ENCODE assay signal across 15 cellular contexts in genomic region chr11:82216927-82217570, GRCh38.
DNase-seq lines count a peak whose midpoint lies in the region; ATAC-seq, FAIRE-seq and TF ChIP-seq lines count a peak whose summit lies in the region.
"Had no signal": no experiment of that assay in that cellular context is flagged by ENCODE, and none has a peak within 500 bp of the region (broad histone marks: within the 10 kb centered on the region; RNA-seq: fewer than 3 reads in every experiment).

No MANE protein-coding gene starts in this region.

- no peak overlapping the region for H3K23ac ChIP-seq in H1 (ENCODE audit: insufficient read length)

- H3K27me3 ChIP-seq in HUES64 (ENCODE audit: insufficient read depth, low read length) (no peaks in the 10 kb centered on the region), H1 (replicated peaks in 1 of 4; ENCODE audit: control insufficient read depth in 3 of 4, extremely low read depth in 1 of 4, insufficient read depth in 3 of 4, low read length in 3 of 4) (no peaks in the 10 kb centered on the region), right atrium auricular region (no peaks in the 10 kb centered on the region)
- H3K27me3 ChIP-seq: BLaER1 treated with 17β-estradiol and CSF1 and Interleukin-3, amounts not matched to agents 10 nM and 100 nM had no signal

- H3K4me1 ChIP-seq in HUES64 (ENCODE audit: insufficient read depth, low read length) (peaks cover 18% of the 10 kb centered on the region), H1 (replicated peaks in 1 of 4; ENCODE audit: control insufficient read depth in 3 of 4, insufficient read depth in 4 of 4, low read length in 3 of 4) (peaks cover 1 to 5% (median 2%) of the 10 kb centered on the region in 4 experiments; a peak in 3 of 7 replicates), right atrium auricular region (no peaks in the 10 kb centered on the region)
- H3K4me1 ChIP-seq: BLaER1 treated with 17β-estradiol and CSF1 and Interleukin-3, amounts not matched to agents 10 nM and 100 nM had no signal

- no peak overlapping the region for H2BK15ac ChIP-seq in H1 (ENCODE audit: low read length)

- TF ChIP-seq POLR2A in H1 (IDR thresholded peaks at IDR 0.05; ENCODE audit: control extremely low read depth in 1 of 2, low read depth in 2 of 2, low read length in 2 of 2) = no peak

- peak; percentile 71 for ATAC-seq in left lobe of liver
- no peak for ATAC-seq in GM19397 (IDR thresholded peaks at IDR 0.05; ENCODE audit: unreplicated experiment)

- DNase-seq in NCI-H510A treated with DMSO at 0.1 percent for 48 hours (lab: John Stamatoyannopoulos, UW) (peak; percentile 27), NCI-H510A (lab: John Stamatoyannopoulos, UW) (no peak), H1 (ENCODE audit: low read depth in 1 of 2, low spot score in 2 of 2) (no peak), left lobe of liver (ENCODE audit: low spot score) (no peak), right atrium auricular region (ENCODE audit: low spot score) (no peak), NCI-H1436 (lab: John Stamatoyannopoulos, UW) (no peak)
- DNase-seq: 8988T; AML-193; CD4-positive, CD25-positive, alpha-beta regulatory T cell; DMS79; H7 had no signal

- H4K20me1 ChIP-seq in H1 (replicated peaks in 1 of 2; ENCODE audit: control insufficient read depth in 1 of 2, insufficient read depth in 2 of 2, low read length in 2 of 2) = no peaks in the 10 kb centered on the region
- H4K20me1 ChIP-seq: BLaER1 treated with 17β-estradiol and CSF1 and Interleukin-3, amounts not matched to agents 10 nM and 100 nM had no signal

- no peaks in the 10 kb centered on the region for H3K23me2 ChIP-seq in H1 (ENCODE audit: low read depth, low read length)

- no peak for FAIRE-seq in H1 (lab: Jason Lieb, UNC)
- FAIRE-seq: GM12891 had no signal

- no peak overlapping the region for H3K18ac ChIP-seq in H1 (ENCODE audit: extremely low read depth, low read length)

- TF ChIP-seq CTCF in H1 (IDR thresholded peaks at IDR 0.05; ENCODE audit: control extremely low read depth in 1 of 3, insufficient read depth in 1 of 3, low read depth in 1 of 3, low read length in 3 of 3) (no peak), right atrium auricular region (IDR thresholded peaks at IDR 0.05) (no peak)

- H2AFZ ChIP-seq in H1 (ENCODE audit: low read length) = no peak overlapping the region

- H4K8ac ChIP-seq in H1 (ENCODE audit: extremely low read depth, insufficient read depth, low read length) = no peak overlapping the region

- POLR2A ChIA-PET in H1 (lab: Charles Lee; ENCODE audit: partially characterized antibody) = no interaction called here

- 0 out of 2 replicates have a peak overlapping the region, but pooled peaks have one; percentile 25 for H2BK20ac ChIP-seq in H1 (ENCODE audit: low read length)

- peak overlapping the region; percentile 13 to 38; a peak in 2 of 4 replicates for H3K4me2 ChIP-seq in H1 (ENCODE audit: insufficient read depth in 1 of 2, low read depth in 2 of 2, low read length in 2 of 2)
- H3K4me2 ChIP-seq: BLaER1 treated with 17β-estradiol and CSF1 and Interleukin-3, amounts not matched to agents 10 nM and 100 nM had no signal

- no peaks in the 10 kb centered on the region for H3K9me3 ChIP-seq in HUES64 (ENCODE audit: insufficient read depth, low read depth, low read length)
- no peaks in the 10 kb centered on the region for H3K9me3 ChIP-seq in H1 (ENCODE audit: insufficient read depth in 2 of 2, low read depth in 1 of 2, low read length in 1 of 2)
- H3K9me3 ChIP-seq in right atrium auricular region = no peaks in the 10 kb centered on the region
- H3K9me3 ChIP-seq: BLaER1 treated with 17β-estradiol and CSF1 and Interleukin-3, amounts not matched to agents 10 nM and 100 nM had no signal

- H3K27ac ChIP-seq in HUES64 (ENCODE audit: low read depth, low read length) = peak overlapping the region; percentile 42; the same call in 1 of the 2 replicates
- H3K27ac ChIP-seq in H1 (ENCODE audit: low read depth, low read length) = no peak overlapping the region
- no peak overlapping the region for H3K27ac ChIP-seq in right atrium auricular region
- H3K27ac ChIP-seq: BLaER1 treated with 17β-estradiol and CSF1 and Interleukin-3, amounts not matched to agents 10 nM and 100 nM had no signal

- no peaks in the 10 kb centered on the region for H3K79me1 ChIP-seq in H1 (ENCODE audit: low read depth, low read length)

- H2BK120ac ChIP-seq in H1 (replicated peaks; ENCODE audit: low read depth, low read length) = no peak overlapping the region

- H3K79me2 ChIP-seq in H1 (ENCODE audit: control insufficient read depth in 1 of 2, insufficient read depth in 2 of 2, low read length in 2 of 2) = no peaks in the 10 kb centered on the region

- no peak for TF ChIP-seq RAD21 in H1 (IDR thresholded peaks at IDR 0.05 in 1 of 2, conservative IDR thresholded peaks at IDR 0.05 in 1 of 2; ENCODE audit: low read depth in 2 of 2, low read length in 2 of 2)

- H2BK12ac ChIP-seq in H1 (ENCODE audit: low read depth, low read length) = 0 out of 2 replicates have a peak overlapping the region, but pooled peaks have one; percentile 46

- H3K4me3 ChIP-seq in HUES64 (ENCODE audit: low read length) = no peak overlapping the region
- H3K4me3 ChIP-seq in H1 (ENCODE audit: extremely low read depth in 1 of 4, insufficient read depth in 2 of 4, low read depth in 3 of 4, low read length in 4 of 4) = peak overlapping the region in 1 of 4 experiments; percentile 24; a peak in 1 of 8 replicates
- no peak overlapping the region for H3K4me3 ChIP-seq in right atrium auricular region
- H3K4me3 ChIP-seq: BLaER1 treated with 17β-estradiol and CSF1 and Interleukin-3, amounts not matched to agents 10 nM and 100 nM had no signal

- no peak overlapping the region for H4K91ac ChIP-seq in H1 (replicated peaks; ENCODE audit: insufficient read length, low read length)

- H2BK5ac ChIP-seq in H1 (ENCODE audit: low read depth, low read length) = peak overlapping the region; percentile 22; the same call in 1 of the 2 replicates

- H4K5ac ChIP-seq in H1 (ENCODE audit: insufficient read length, low read depth, low read length) = no peak overlapping the region

- CTCF ChIA-PET in H1 (lab: Charles Lee; ENCODE audit: partially characterized antibody) = interaction anchor here (0.8 to 2.4 kb wide), 4 partner anchors 10 to 574 kb away, joined by 3 to 13 read pairs (median 6); no protein-coding TSS in a partner anchor

- no peak overlapping the region for H3K56ac ChIP-seq in H1 (replicated peaks; ENCODE audit: insufficient read length, low read depth, low read length)

- H3K36me3 ChIP-seq in HUES64 (ENCODE audit: insufficient read depth, low read length) = no peaks in the 10 kb centered on the region
- no peaks in the 10 kb centered on the region for H3K36me3 ChIP-seq in H1 (ENCODE audit: control insufficient read depth in 2 of 4, insufficient read depth in 4 of 4, low read length in 3 of 4)
- no peaks in the 10 kb centered on the region for H3K36me3 ChIP-seq in right atrium auricular region
- H3K36me3 ChIP-seq: BLaER1 treated with 17β-estradiol and CSF1 and Interleukin-3, amounts not matched to agents 10 nM and 100 nM had no signal

- TF ChIP-seq EP300 in H1 (IDR thresholded peaks at IDR 0.05; ENCODE audit: borderline replicate concordance in 1 of 2, low read depth in 2 of 2, low read length in 2 of 2) = no peak

- no peak overlapping the region for H3K4ac ChIP-seq in H1 (replicated peaks; ENCODE audit: insufficient read length, low read depth, low read length)

- no peak overlapping the region for H2AK5ac ChIP-seq in H1 (ENCODE audit: low read depth, low read length)

- WGBS in HUES64 = 85% methylated on average over 2 of the region's 3 CpGs
- WGBS in H1 (ENCODE audit: extremely low coverage in 1 of 2, insufficient coverage in 1 of 2, insufficient read length in 1 of 2, insufficient replicate concordance in 2 of 2, low coverage in 1 of 2, low lambda C conversion rate in 2 of 2, missing lambda C conversion rate in 1 of 2), 2 experiments = 38% methylated on average over 3 of the region's 3 CpGs; no CpG with 5 or more reads in 1 of the 2 experiments

- H3K9ac ChIP-seq in HUES64 (ENCODE audit: low read depth, low read length) = no peak overlapping the region
- H3K9ac ChIP-seq in H1 (replicated peaks in 1 of 4; ENCODE audit: extremely low read depth in 1 of 4, low read depth in 3 of 4, low read length in 3 of 4) = no peak overlapping the region
- H3K9ac ChIP-seq: BLaER1 treated with 17β-estradiol and CSF1 and Interleukin-3, amounts not matched to agents 10 nM and 100 nM had no signal

- no peak overlapping the region for H3K14ac ChIP-seq in H1 (ENCODE audit: insufficient read length)
